In the genomic region with DNA sequence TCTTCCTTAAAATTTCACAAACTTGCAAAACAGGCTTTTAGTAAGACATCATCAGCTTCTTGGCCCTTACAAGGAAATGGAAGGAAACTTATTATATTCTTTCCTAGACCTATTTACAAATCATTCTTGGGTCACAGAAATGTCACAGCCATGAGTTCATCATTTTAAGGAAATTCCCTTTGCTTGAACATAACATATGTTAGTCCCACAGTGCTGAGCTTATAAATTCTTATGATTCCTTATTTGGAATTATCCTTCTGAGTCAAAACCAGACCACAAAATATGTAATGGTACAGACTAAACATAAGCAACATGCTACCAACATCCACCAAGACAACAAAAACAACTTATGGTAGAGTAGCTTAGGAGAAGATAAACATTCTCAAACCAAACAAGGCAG, we compare ENCODE assay signal across 19 cellular contexts.
DNase-seq lines count a peak whose midpoint lies in the region; ATAC-seq and TF ChIP-seq lines count a peak whose summit lies in the region.
"Had no signal": no experiment of that assay in that cellular context is flagged by ENCODE, and none has a peak within 500 bp of the region (broad histone marks: within the 10 kb centered on the region; RNA-seq: fewer than 3 reads in every experiment).

No MANE protein-coding gene starts in this region.

- peak overlapping the region; percentile 45 for H3K27ac Mint-ChIP-seq in type B pancreatic cell
- no peak overlapping the region for H3K27ac Mint-ChIP-seq in T-helper 2 cell treated with Interferon-gamma antibody and Interleukin-4, amounts not matched to agents 5 μg/mL and 100 μg/mL, for 36 hours
- H3K27ac Mint-ChIP-seq: activated B cell treated with CpG ODN at 0.5 μM for 24 hours; GM23338; natural killer cell treated with Interleukin-12 subunit alpha and Interleukin-12 subunit beta and Interleukin-15 and Interleukin-18, amount 100 ng/mL, for 72 hours; stimulated activated effector memory CD8-positive, alpha-beta T cell treated with anti-CD3 and anti-CD28 coated beads, Interleukin-12 subunit alpha, Interleukin-12 subunit beta, amount 100 ng/mL, for 72 hours had no signal

- H3K4me3 ChIP-seq in SK-N-SH (ENCODE audit: low read depth in 2 of 2, low read length in 1 of 2) (no peak overlapping the region), fibroblast of the aortic adventitia (ENCODE audit: low read depth, low read length) (no peak overlapping the region)
- H3K4me3 ChIP-seq: GM23338, lower lobe of right lung, right lobe of liver had no signal

- H3K9me3 ChIP-seq in SK-N-SH = no peaks in the 10 kb centered on the region
- H3K9me3 ChIP-seq: lower lobe of right lung, right lobe of liver had no signal

- peak; percentile 45 for ATAC-seq in SK-N-SH treated with all-trans-retinoic acid at 6 μM for 48 hours
- no peak for ATAC-seq in stimulated activated naive CD8-positive, alpha-beta T cell treated with anti-CD3 and anti-CD28 coated beads, Interleukin-15, Interleukin-2, amounts not matched to agents 100 U/mL and 50 U/mL, for 24 hours
- ATAC-seq: GM23338; lower lobe of right lung; natural killer cell treated with Interleukin-12 subunit alpha and Interleukin-12 subunit beta and Interleukin-15 and Interleukin-18, amount 100 ng/mL, for 72 hours; stimulated activated effector memory CD8-positive, alpha-beta T cell treated with anti-CD3 and anti-CD28 coated beads, Interleukin-12 subunit alpha, Interleukin-12 subunit beta, amount 100 ng/mL, for 72 hours had no signal

- TF ChIP-seq EP300 in SK-N-SH (IDR thresholded peaks at IDR 0.05; ENCODE audit: borderline replicate concordance in 1 of 2, low read depth in 1 of 2, low read length in 1 of 2) = no peak

- no peak overlapping the region for H3K9ac ChIP-seq in SK-N-SH

- H3K9me2 ChIP-seq in SK-N-SH = no peaks in the 10 kb centered on the region

- no peak for TF ChIP-seq RAD21 in SK-N-SH (IDR thresholded peaks at IDR 0.05; ENCODE audit: low read length)

- CTCF ChIA-PET in SK-N-SH (lab: Yijun Ruan, JAX) = no interaction called here

- no peaks in the 10 kb centered on the region for H3K27me3 Mint-ChIP-seq in type B pancreatic cell
- H3K27me3 Mint-ChIP-seq in T-helper 2 cell treated with Interferon-gamma antibody and Interleukin-4, amounts not matched to agents 5 μg/mL and 100 μg/mL, for 36 hours (ENCODE audit: low read depth) = no peaks in the 10 kb centered on the region
- H3K27me3 Mint-ChIP-seq: activated B cell treated with CpG ODN at 0.5 μM for 24 hours; natural killer cell treated with Interleukin-12 subunit alpha and Interleukin-12 subunit beta and Interleukin-15 and Interleukin-18, amount 100 ng/mL, for 72 hours had no signal

- DNase-seq in SK-N-SH (no peak), amniotic stem cell (lab: John Stamatoyannopoulos, UW) (peak; percentile 53), fibroblast of the aortic adventitia (ENCODE audit: low read depth) (peak; percentile 13), type B pancreatic cell (ENCODE audit: extremely low spot score, unreplicated experiment) (no peak), superior temporal gyrus (ENCODE audit: extremely low spot score) (no peak)
- DNase-seq in T-helper 2 cell treated with Interferon-gamma antibody and Interleukin-4, amounts not matched to agents 5 μg/mL and 100 μg/mL, for 36 hours (ENCODE audit: low spot score) = no peak
- DNase-seq in stimulated activated naive CD8-positive, alpha-beta T cell treated with anti-CD3 and anti-CD28 coated beads, Interleukin-15, Interleukin-2, amounts not matched to agents 100 U/mL and 50 U/mL, for 24 hours = no peak
- DNase-seq: activated B cell treated with CpG ODN at 0.5 μM for 24 hours; activated naive CD4-positive, alpha-beta T cell treated with Interleukin-2 at 50 U/mL for 16 hours; GF-D8; KBM-7; lower lobe of right lung; NCI-H524; right lobe of liver; stimulated activated CD4-positive, alpha-beta T cell treated with anti-CD3 and anti-CD28 coated beads, Interleukin-4, amount 100 ng/mL, for 24 hours had no signal

- H3K79me2 ChIP-seq in SK-N-SH (ENCODE audit: insufficient read depth) = no peaks in the 10 kb centered on the region

- POLR2A ChIA-PET in SK-N-SH (lab: Yijun Ruan, JAX) = no interaction called here

- no peaks in the 10 kb centered on the region for H4K20me1 ChIP-seq in SK-N-SH (ENCODE audit: insufficient read depth)

- peaks cover 14% of the 10 kb centered on the region; the same call in 1 of the 2 replicates for H3K27me3 ChIP-seq in SK-N-SH (ENCODE audit: insufficient read depth)
- H3K27me3 ChIP-seq: right lobe of liver had no signal

- no peak overlapping the region for H3K4me3 Mint-ChIP-seq in type B pancreatic cell
- H3K4me3 Mint-ChIP-seq in T-helper 2 cell treated with Interferon-gamma antibody and Interleukin-4, amounts not matched to agents 5 μg/mL and 100 μg/mL, for 36 hours = no peak overlapping the region
- H3K4me3 Mint-ChIP-seq: activated B cell treated with CpG ODN at 0.5 μM for 24 hours; GM23338; natural killer cell treated with Interleukin-12 subunit alpha and Interleukin-12 subunit beta and Interleukin-15 and Interleukin-18, amount 100 ng/mL, for 72 hours; stimulated activated effector memory CD8-positive, alpha-beta T cell treated with anti-CD3 and anti-CD28 coated beads, Interleukin-12 subunit alpha, Interleukin-12 subunit beta, amount 100 ng/mL, for 72 hours had no signal

- no peaks in the 10 kb centered on the region for H3K36me3 Mint-ChIP-seq in type B pancreatic cell
- no peaks in the 10 kb centered on the region for H3K36me3 Mint-ChIP-seq in T-helper 2 cell treated with Interferon-gamma antibody and Interleukin-4, amounts not matched to agents 5 μg/mL and 100 μg/mL, for 36 hours (ENCODE audit: low read depth)
- H3K36me3 Mint-ChIP-seq: natural killer cell treated with Interleukin-12 subunit alpha and Interleukin-12 subunit beta and Interleukin-15 and Interleukin-18, amount 100 ng/mL, for 72 hours; stimulated activated effector memory CD8-positive, alpha-beta T cell treated with anti-CD3 and anti-CD28 coated beads, Interleukin-12 subunit alpha, Interleukin-12 subunit beta, amount 100 ng/mL, for 72 hours had no signal

- peaks cover 26% of the 10 kb centered on the region for H3K4me1 Mint-ChIP-seq in type B pancreatic cell (ENCODE audit: unreplicated experiment)
- H3K4me1 Mint-ChIP-seq in T-helper 2 cell treated with Interferon-gamma antibody and Interleukin-4, amounts not matched to agents 5 μg/mL and 100 μg/mL, for 36 hours (ENCODE audit: low read depth) = no peaks in the 10 kb centered on the region
- H3K4me1 Mint-ChIP-seq: activated B cell treated with CpG ODN at 0.5 μM for 24 hours; stimulated activated effector memory CD8-positive, alpha-beta T cell treated with anti-CD3 and anti-CD28 coated beads, Interleukin-12 subunit alpha, Interleukin-12 subunit beta, amount 100 ng/mL, for 72 hours had no signal

- peaks cover 3% of the 10 kb centered on the region for H3K9me3 Mint-ChIP-seq in type B pancreatic cell
- no peaks in the 10 kb centered on the region for H3K9me3 Mint-ChIP-seq in T-helper 2 cell treated with Interferon-gamma antibody and Interleukin-4, amounts not matched to agents 5 μg/mL and 100 μg/mL, for 36 hours
- H3K9me3 Mint-ChIP-seq: activated B cell treated with CpG ODN at 0.5 μM for 24 hours; GM23338; natural killer cell treated with Interleukin-12 subunit alpha and Interleukin-12 subunit beta and Interleukin-15 and Interleukin-18, amount 100 ng/mL, for 72 hours; stimulated activated effector memory CD8-positive, alpha-beta T cell treated with anti-CD3 and anti-CD28 coated beads, Interleukin-12 subunit alpha, Interleukin-12 subunit beta, amount 100 ng/mL, for 72 hours had no signal

- no peak overlapping the region for H3K27ac ChIP-seq in SK-N-SH (ENCODE audit: low read depth in 2 of 2, low read length in 1 of 2)
- H3K27ac ChIP-seq: lower lobe of right lung, right lobe of liver had no signal

- H3F3A ChIP-seq in SK-N-SH (replicated peaks; ENCODE audit: insufficient read depth) = no peaks in the 10 kb centered on the region

- no peak overlapping the region for H2AFZ ChIP-seq in SK-N-SH (ENCODE audit: low read depth)
- H2AFZ ChIP-seq: GM23338 had no signal

- H3K4me1 ChIP-seq in SK-N-SH (ENCODE audit: control insufficient read depth in 1 of 2, insufficient read depth in 2 of 2, low read depth in 1 of 2, low read length in 1 of 2) = no peaks in the 10 kb centered on the region; a peak in 1 of 4 replicates
- H3K4me1 ChIP-seq: lower lobe of right lung had no signal

- no peaks in the 10 kb centered on the region for H3K36me3 ChIP-seq in SK-N-SH (replicated peaks in 1 of 2; ENCODE audit: control insufficient read depth in 1 of 2, insufficient read depth in 2 of 2, low read length in 1 of 2)
- H3K36me3 ChIP-seq: lower lobe of right lung, right lobe of liver had no signal

- TF ChIP-seq CTCF in SK-N-SH (IDR thresholded peaks at IDR 0.05) = no peak
- no peak for TF ChIP-seq CTCF in fibroblast of the aortic adventitia (IDR thresholded peaks at IDR 0.05; ENCODE audit: insufficient read depth, low read length)
- TF ChIP-seq CTCF in type B pancreatic cell (conservative IDR thresholded peaks at IDR 0.05) = no peak

- H3K4me2 ChIP-seq in SK-N-SH = no peak overlapping the region
- H3K4me2 ChIP-seq: GM23338 had no signal

TF ChIP-seq in SK-N-SH treated with all-trans-retinoic acid at 6 μM for 48 hours, 23 proteins besides CTCF, POLR2A, EP300 and RAD21 (continues in another document):
- TF ChIP-seq, protein P1, sequence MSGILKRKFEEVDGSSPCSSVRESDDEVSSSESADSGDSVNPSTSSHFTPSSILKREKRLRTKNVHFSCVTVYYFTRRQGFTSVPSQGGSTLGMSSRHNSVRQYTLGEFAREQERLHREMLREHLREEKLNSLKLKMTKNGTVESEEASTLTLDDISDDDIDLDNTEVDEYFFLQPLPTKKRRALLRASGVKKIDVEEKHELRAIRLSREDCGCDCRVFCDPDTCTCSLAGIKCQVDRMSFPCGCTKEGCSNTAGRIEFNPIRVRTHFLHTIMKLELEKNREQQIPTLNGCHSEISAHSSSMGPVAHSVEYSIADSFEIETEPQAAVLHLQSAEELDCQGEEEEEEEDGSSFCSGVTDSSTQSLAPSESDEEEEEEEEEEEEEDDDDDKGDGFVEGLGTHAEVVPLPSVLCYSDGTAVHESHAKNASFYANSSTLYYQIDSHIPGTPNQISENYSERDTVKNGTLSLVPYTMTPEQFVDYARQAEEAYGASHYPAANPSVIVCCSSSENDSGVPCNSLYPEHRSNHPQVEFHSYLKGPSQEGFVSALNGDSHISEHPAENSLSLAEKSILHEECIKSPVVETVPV (CRISPR knock-in tag; IDR thresholded peaks at IDR 0.05) = no peak

TF ChIP-seq in SK-N-SH, 30 proteins besides CTCF, POLR2A, EP300 and RAD21 (continues in another document):
- TF ChIP-seq TEAD4 (IDR thresholded peaks at IDR 0.05; ENCODE audit: borderline replicate concordance, insufficient read depth) (no peak), NFIC (IDR thresholded peaks at IDR 0.05; ENCODE audit: borderline replicate concordance) (no peak), GABPA (IDR thresholded peaks at IDR 0.05; ENCODE audit: low read depth) (no peak), FOXM1 (IDR thresholded peaks at IDR 0.05; ENCODE audit: low read depth) (no peak), TAF1 (IDR thresholded peaks at IDR 0.05; ENCODE audit: borderline replicate concordance, low read depth, low read length) (no peak), RFX5 (IDR thresholded peaks at IDR 0.05; ENCODE audit: low read length) (no peak), POLR2AphosphoS5 (IDR thresholded peaks at IDR 0.05; ENCODE audit: low read depth, low read length) (no peak), FOXJ3 (CRISPR knock-in tag; IDR thresholded peaks at IDR 0.05) (no peak)

Comparison
In these comparisons a context has a peak if more than half of its experiments do, and no peak if none do; other contexts are left out.
1. DNase-seq: peak in amniotic stem cell (single experiment) and fibroblast of the aortic adventitia (single experiment); none in SK-N-SH (single experiment), type B pancreatic cell (single experiment), superior temporal gyrus (single experiment), T-helper 2 cell treated with Interferon-gamma antibody and Interleukin-4, amounts not matched to agents 5 μg/mL and 100 μg/mL, for 36 hours (single experiment) and stimulated activated naive CD8-positive, alpha-beta T cell treated with anti-CD3 and anti-CD28 coated beads, Interleukin-15, Interleukin-2, amounts not matched to agents 100 U/mL and 50 U/mL, for 24 hours (single experiment).